5 cellular contexts compared by ENCODE assay signal in genomic region chr2:51483720-51484119, GRCh38.
"Had no signal": no experiment of that assay in that cellular context is flagged by ENCODE, and none has a peak within 500 bp of the region (broad histone marks: within the 10 kb centered on the region; RNA-seq: fewer than 3 reads in every experiment).

No MANE protein-coding gene starts in this region.

- H3K9me3 Mint-ChIP-seq: GM23338, H9 had no signal

- DNase-seq: H9, HCEC 1CT, IMR-90 had no signal

- H3K4me3 ChIP-seq: GM23338, K562 had no signal

- ATAC-seq: GM23338, K562 had no signal

- H3K4me1 Mint-ChIP-seq: GM23338, H9 had no signal

- H3K27ac Mint-ChIP-seq: GM23338, H9 had no signal

- H3K4me3 Mint-ChIP-seq: GM23338, H9 had no signal
